8 cellular contexts compared by ENCODE assay signal in genomic region chr1:28736450-28737244, GRCh38. TPM values are rescaled to one million over a fixed set of nuclear protein-coding genes. Genes with fewer than 3 reads are reported as not detected.
DNase-seq lines count a peak whose midpoint lies in the region; ATAC-seq, FAIRE-seq and TF ChIP-seq lines count a peak whose summit lies in the region.

TSS of gene YTHDF2 (plus strand) at chr1:28736940. CDS start at chr1:28737121, 181 bp downstream.

- H3K79me2 ChIP-seq in H1 (ENCODE audit: control insufficient read depth in 1 of 2, insufficient read depth in 2 of 2, low read length in 2 of 2) (peaks cover 27 to 48% of the 10 kb centered on the region in 2 experiments), mesendoderm (ENCODE audit: control insufficient read depth, insufficient read depth, low read length) (peaks cover 43% of the 10 kb centered on the region)

- peak; percentile 27 to 91 for TF ChIP-seq POLR2A in H1 (IDR thresholded peaks at IDR 0.05; ENCODE audit: control extremely low read depth in 1 of 2, low read depth in 2 of 2, low read length in 2 of 2)

- peak within 1 kb of the TSS; percentile 37 for H2BK120ac ChIP-seq in H1 (replicated peaks; ENCODE audit: low read depth, low read length)
- H2BK120ac ChIP-seq in mesendoderm (ENCODE audit: low read depth, low read length), result peak within 1 kb of the TSS; percentile 30

- no peaks in the 10 kb centered on the region for H3K27me3 ChIP-seq in H1 (replicated peaks in 1 of 4; ENCODE audit: control insufficient read depth in 3 of 4, extremely low read depth in 1 of 4, insufficient read depth in 3 of 4, low read length in 3 of 4)
- no peaks in the 10 kb centered on the region for H3K27me3 ChIP-seq in mesendoderm (ENCODE audit: insufficient read depth, low read length, poor library complexity)

- H4K91ac ChIP-seq in H1 (replicated peaks; ENCODE audit: insufficient read length, low read length), result peak within 1 kb of the TSS; percentile 84

- CTCF ChIA-PET in H1 (lab: Charles Lee; ENCODE audit: partially characterized antibody), result interaction anchor here (0.6 to 2.8 kb wide), 18 partner anchors 9 to 185 kb away, joined by 3 to 12 read pairs (median 4); partner anchors contain the start of genes GMEB1, RNU11 and TAF12

- no peak within 1 kb of the TSS for H2AFZ ChIP-seq in H1 (ENCODE audit: low read length)

- peak; percentile 29 to 34 for TF ChIP-seq RAD21 in H1 (IDR thresholded peaks at IDR 0.05 in 1 of 2, conservative IDR thresholded peaks at IDR 0.05 in 1 of 2; ENCODE audit: low read depth in 2 of 2, low read length in 2 of 2)

- no peaks in the 10 kb centered on the region for H3K9me3 ChIP-seq in H1 (ENCODE audit: insufficient read depth in 2 of 2, low read depth in 1 of 2, low read length in 1 of 2)

- FAIRE-seq in HTR-8/SVneo (lab: Jason Lieb, UNC) (peak; percentile 36), H1 (lab: Jason Lieb, UNC) (peak; percentile 77)

- POLR2A ChIA-PET in H1 (lab: Charles Lee; ENCODE audit: partially characterized antibody), result interaction anchor here (0.5 to 12.5 kb wide), 37 partner anchors 9 to 388 kb away, joined by 3 to 369 read pairs (median 5); partner anchors contain the start of genes GMEB1, RCC1, RNU11 and TAF12

- WGBS in H1 (ENCODE audit: extremely low coverage in 1 of 2, insufficient coverage in 1 of 2, insufficient read length in 1 of 2, insufficient replicate concordance in 2 of 2, low coverage in 1 of 2, low lambda C conversion rate in 2 of 2, missing lambda C conversion rate in 1 of 2), 2 experiments, result 1% methylated on average over 39 of the region's 83 CpGs; no CpG with 5 or more reads in 1 of the 2 experiments
- no CpG with 5 or more reads among the region's 83 CpGs for WGBS in mesendoderm (ENCODE audit: extremely low coverage, insufficient coverage, low lambda C conversion rate)

- H3K56ac ChIP-seq in H1 (replicated peaks; ENCODE audit: insufficient read length, low read depth, low read length) (peak within 1 kb of the TSS; percentile 94), mesendoderm (ENCODE audit: low read length) (peak within 1 kb of the TSS; percentile 99)

- no peaks in the 10 kb centered on the region; the same call in 1 of the 2 replicates for H3K79me1 ChIP-seq in H1 (ENCODE audit: low read depth, low read length)
- H3K79me1 ChIP-seq in mesendoderm (ENCODE audit: low read length), result peaks cover 3% of the 10 kb centered on the region

- H4K5ac ChIP-seq in H1 (ENCODE audit: insufficient read length, low read depth, low read length), result peak within 1 kb of the TSS; percentile 82
- H4K5ac ChIP-seq in mesendoderm (ENCODE audit: low read length), result no peak within 1 kb of the TSS

- H2BK15ac ChIP-seq in H1 (ENCODE audit: low read length), result peak within 1 kb of the TSS; percentile 85; the same call in 1 of the 2 replicates
- no peak within 1 kb of the TSS for H2BK15ac ChIP-seq in mesendoderm (replicated peaks; ENCODE audit: low read depth)

- H3K9ac ChIP-seq in H1 (replicated peaks in 1 of 4; ENCODE audit: extremely low read depth in 1 of 4, low read depth in 3 of 4, low read length in 3 of 4), result peak within 1 kb of the TSS; percentile 88 to 99 (median 99)
- peak within 1 kb of the TSS; percentile 98 for H3K9ac ChIP-seq in mesendoderm (ENCODE audit: low read length)

- H3K36me3 ChIP-seq in H1 (ENCODE audit: control insufficient read depth in 2 of 4, insufficient read depth in 4 of 4, low read length in 3 of 4), result peaks cover 10 to 33% (median 21%) of the 10 kb centered on the region in 4 experiments
- H3K36me3 ChIP-seq in mesendoderm (ENCODE audit: control insufficient read depth, insufficient read depth, low read length), result no peaks in the 10 kb centered on the region

- H3K23ac ChIP-seq in H1 (ENCODE audit: insufficient read length) (no peak within 1 kb of the TSS), mesendoderm (ENCODE audit: low read length) (peak within 1 kb of the TSS; percentile 100)

- H4K8ac ChIP-seq in H1 (ENCODE audit: extremely low read depth, insufficient read depth, low read length), result peak within 1 kb of the TSS; percentile 99
- H4K8ac ChIP-seq in mesendoderm (ENCODE audit: low read depth, low read length), result peak within 1 kb of the TSS; percentile 17

- no peaks in the 10 kb centered on the region; the same call in 1 of the 2 replicates for H3K23me2 ChIP-seq in H1 (ENCODE audit: low read depth, low read length)

- TF ChIP-seq CTCF in H1 (IDR thresholded peaks at IDR 0.05; ENCODE audit: control extremely low read depth in 1 of 3, insufficient read depth in 1 of 3, low read depth in 1 of 3, low read length in 3 of 3), result peak; percentile 73 to 84 (median 83)

- H2BK5ac ChIP-seq in H1 (ENCODE audit: low read depth, low read length), result peak within 1 kb of the TSS; percentile 97
- peak within 1 kb of the TSS; percentile 88 for H2BK5ac ChIP-seq in mesendoderm (ENCODE audit: low read length)

- H3K4me2 ChIP-seq in H1 (ENCODE audit: insufficient read depth in 1 of 2, low read depth in 2 of 2, low read length in 2 of 2) (peak within 1 kb of the TSS; percentile 72 to 73), mesendoderm (ENCODE audit: low read length) (peak within 1 kb of the TSS; percentile 46)

- no peak within 1 kb of the TSS for H3K14ac ChIP-seq in H1 (ENCODE audit: insufficient read length)

- no peak within 1 kb of the TSS for H2BK20ac ChIP-seq in H1 (ENCODE audit: low read length)

- H3K18ac ChIP-seq in H1 (ENCODE audit: extremely low read depth, low read length) (peak within 1 kb of the TSS; percentile 95), mesendoderm (ENCODE audit: low read length) (peak within 1 kb of the TSS; percentile 99)

- DNase-seq in COR-L47 (lab: John Stamatoyannopoulos, UW) (peak; percentile 97), HTR-8/SVneo (ENCODE audit: insufficient read length, low spot score) (peak; percentile 82), NOMO-1 treated with DMSO at 0.1 percent for 48 hours (lab: John Stamatoyannopoulos, UW; ENCODE audit: unreplicated experiment) (peak; percentile 96), H1 (ENCODE audit: low read depth in 1 of 2, low spot score in 2 of 2) (peak; percentile 94 to 97), mesendoderm (peak; percentile 99)
- DNase-seq in activated CD8-positive, alpha-beta memory T cell treated with anti-CD3 and anti-CD28 coated beads for 48 hours (ENCODE audit: low read depth in 2 of 3, low spot score in 2 of 3), result peak; percentile 94 to 98 (median 96)
- DNase-seq in stimulated activated CD8-positive, alpha-beta memory T cell treated with anti-CD3 and anti-CD28 coated beads, Interleukin-15, amount 100 ng/mL, for 1 hour (ENCODE audit: low read depth), result peak; percentile 96

- H3K4me3 ChIP-seq in H1 (ENCODE audit: extremely low read depth in 1 of 4, insufficient read depth in 2 of 4, low read depth in 3 of 4, low read length in 4 of 4) (peak within 1 kb of the TSS; percentile 88 to 97 (median 94)), mesendoderm (ENCODE audit: low read length) (peak within 1 kb of the TSS; percentile 92)

- peak within 1 kb of the TSS; percentile 98 for H3K27ac ChIP-seq in H1 (ENCODE audit: low read depth, low read length)
- H3K27ac ChIP-seq in mesendoderm (ENCODE audit: low read depth, low read length), result peak within 1 kb of the TSS; percentile 99

- TF ChIP-seq EP300 in H1 (IDR thresholded peaks at IDR 0.05; ENCODE audit: borderline replicate concordance in 1 of 2, low read depth in 2 of 2, low read length in 2 of 2), result peak in 1 of 2 experiments; percentile 76; a peak in 1 of 3 replicates

- ATAC-seq in GM21360 (IDR thresholded peaks at IDR 0.05; ENCODE audit: unreplicated experiment), result peak; percentile 84

- peak within 1 kb of the TSS; percentile 69; the same call in 1 of the 2 replicates for H2BK12ac ChIP-seq in H1 (ENCODE audit: low read depth, low read length)

- H4K20me1 ChIP-seq in H1 (replicated peaks in 1 of 2; ENCODE audit: control insufficient read depth in 1 of 2, insufficient read depth in 2 of 2, low read length in 2 of 2), result peaks cover 5% of the 10 kb centered on the region in 2 experiments

- peak within 1 kb of the TSS; percentile 90; the same call in 1 of the 2 replicates for H2AK5ac ChIP-seq in H1 (ENCODE audit: low read depth, low read length)
- peak within 1 kb of the TSS; percentile 71 for H2AK5ac ChIP-seq in mesendoderm (ENCODE audit: low read length)

- peaks cover 0 to 11% (median 3%) of the 10 kb centered on the region in 4 experiments; a peak in 6 of 7 replicates for H3K4me1 ChIP-seq in H1 (replicated peaks in 1 of 4; ENCODE audit: control insufficient read depth in 3 of 4, insufficient read depth in 4 of 4, low read length in 3 of 4)
- H3K4me1 ChIP-seq in mesendoderm (ENCODE audit: control insufficient read depth, low read depth, low read length), result no peaks in the 10 kb centered on the region

- H3K4ac ChIP-seq in H1 (replicated peaks; ENCODE audit: insufficient read length, low read depth, low read length), result peak within 1 kb of the TSS; percentile 47
- peak within 1 kb of the TSS; percentile 100 for H3K4ac ChIP-seq in mesendoderm (ENCODE audit: low read depth, low read length)

TF ChIP-seq in H1, 55 proteins besides CTCF, POLR2A, EP300 and RAD21 (continues in another document):
- TF ChIP-seq TEAD4 (IDR thresholded peaks at IDR 0.05; ENCODE audit: low read depth, low read length), result 0 out of 2 replicates have a peak, but pooled peaks have one; percentile 10
- TF ChIP-seq TAF7 (optimal IDR thresholded peaks at IDR 0.05; ENCODE audit: borderline replicate concordance, low read depth, low read length), result peak; percentile 86
- peak; percentile 96 to 98; a peak in 3 of 4 replicates for TF ChIP-seq HDAC2 (IDR thresholded peaks at IDR 0.05; ENCODE audit: borderline replicate concordance in 1 of 2, low read depth in 2 of 2, low read length in 2 of 2)
- TF ChIP-seq CHD2 (IDR thresholded peaks at IDR 0.05; ENCODE audit: low read length), result peak; percentile 88
- TF ChIP-seq PHF8 (conservative IDR thresholded peaks at IDR 0.05; ENCODE audit: low read depth, low read length), result peak; percentile 87
- TF ChIP-seq MAFK (IDR thresholded peaks at IDR 0.05; ENCODE audit: low read depth, low read length), result no peak
- TF ChIP-seq E2F6 (IDR thresholded peaks at IDR 0.05), result peak; percentile 49

RNA-seq across cellular contexts. Expression of gene YTHDF2, which starts in this region (rescaled TPM):
- 159 and 164 TPM in 2 replicates for total RNA-seq in H1 (2021; fragmentation: NEBNext Ultra II Directional; extraction: Animal tissue kit (Norgen Biotek cat#: 25700))
- polyA plus RNA-seq in H1 (2011; rRNA removed), result 101 and 128 TPM in 2 replicates
- polyA plus RNA-seq in H1 (2011; cell fraction: cytosol; rRNA removed), result 129 TPM
- polyA plus RNA-seq in H1 (2011; cell fraction: nucleus; rRNA removed), result 112 TPM
- 109 to 132 TPM (median 128 TPM) in 4 replicates for polyA plus RNA-seq in H1 (2012, experiment 1 of 2)
- polyA plus RNA-seq in H1 (2012, experiment 2 of 2), result 24.3 TPM
- 108 TPM for polyA plus RNA-seq in H1 (2013, experiment 1 of 2)
- polyA plus RNA-seq in H1 (2013, experiment 2 of 2), result 102 TPM
- 268 and 387 TPM in 2 replicates for polyA minus RNA-seq in H1 (2011; rRNA and poly(A)+ RNA removed)
- 130 TPM for polyA minus RNA-seq in H1 (2011; cell fraction: cytosol; rRNA and poly(A)+ RNA removed)
- 132 TPM for polyA minus RNA-seq in H1 (2011; cell fraction: nucleus; rRNA and poly(A)+ RNA removed)
- polyA plus RNA-seq in mesendoderm (2013, experiment 1 of 2), result 126 TPM
- polyA plus RNA-seq in mesendoderm (2013, experiment 2 of 2), result 126 TPM

Comparison
In these comparisons a context has a peak if more than half of its experiments do, and no peak if none do; other contexts are left out.
1. Peak in every context shown above with its lines: DNase-seq, ATAC-seq, H3K4me3 ChIP-seq and H3K27ac ChIP-seq.